18 cellular contexts compared by ENCODE assay signal in genomic region chr2:236644067-236644466, GRCh38.
DNase-seq lines count a peak whose midpoint lies in the region; ATAC-seq and TF ChIP-seq lines count a peak whose summit lies in the region.
"Had no signal": no experiment of that assay in that cellular context is flagged by ENCODE, and none has a peak within 500 bp of the region (broad histone marks: within the 10 kb centered on the region; RNA-seq: fewer than 3 reads in every experiment).

No MANE protein-coding gene starts in this region.

- H3K36me3 ChIP-seq in suprapubic skin: no peaks in the 10 kb centered on the region
- no peaks in the 10 kb centered on the region for H3K36me3 ChIP-seq in CD8-positive, alpha-beta memory T cell (ENCODE audit: insufficient read depth, low read length)

- no peak overlapping the region for H3K27ac ChIP-seq in suprapubic skin
- H3K27ac ChIP-seq in CD8-positive, alpha-beta memory T cell (ENCODE audit: low read depth, low read length): no peak overlapping the region
- H3K27ac ChIP-seq: C4-2B had no signal

- no peak for TF ChIP-seq CTCF in suprapubic skin (IDR thresholded peaks at IDR 0.05)

- no peak overlapping the region for H3K27ac Mint-ChIP-seq in CD8-positive, alpha-beta memory T cell
- no peak overlapping the region for H3K27ac Mint-ChIP-seq in activated T-helper 1 cell treated with anti-CD3 and anti-CD28 coated beads, Interleukin-12 subunit alpha, Interleukin-12 subunit beta, Interleukin-2, Interleukin-4 antibody, amounts not matched to agents 30 ng/mL and 10 ng/mL and 1 ng/mL, durations not matched to agents 14 hours and 24 hours and 36 hours

- peaks cover 0 to 3% (median 0%) of the 10 kb centered on the region in 5 donors for H3K9me3 Mint-ChIP-seq in CD8-positive, alpha-beta memory T cell
- peaks cover 3% of the 10 kb centered on the region for H3K9me3 Mint-ChIP-seq in activated T-helper 1 cell treated with anti-CD3 and anti-CD28 coated beads, Interleukin-12 subunit alpha, Interleukin-12 subunit beta, Interleukin-2, Interleukin-4 antibody, amounts not matched to agents 30 ng/mL and 10 ng/mL and 1 ng/mL, durations not matched to agents 14 hours and 24 hours and 36 hours

- DNase-seq in cardiac septum (ENCODE audit: low spot score): peak; percentile 10
- DNase-seq in left cardiac atrium: no peak
- DNase-seq in islet precursor cell: peak; percentile 21
- DNase-seq in suprapubic skin (ENCODE audit: low spot score in 2 of 2): peak; percentile 2 to 31
- no peak for DNase-seq in CD8-positive, alpha-beta memory T cell
- no peak for DNase-seq in activated T-helper 1 cell treated with anti-CD3 and anti-CD28 coated beads, Interleukin-12 subunit alpha, Interleukin-12 subunit beta, Interleukin-2, Interleukin-4 antibody, amounts not matched to agents 30 ng/mL and 10 ng/mL and 1 ng/mL, durations not matched to agents 14 hours and 24 hours and 36 hours (ENCODE audit: low spot score)
- DNase-seq: 8988T, GOT3, HCEC 1CT, Karpas-422, NCI-H1417, NCI-H1694 treated with DMSO at 0.1 percent for 48 hours, NCI-H446, NCI-H526, OCI-M1, Right ventricle myocardium superior had no signal

- H3K27me3 Mint-ChIP-seq in CD8-positive, alpha-beta memory T cell: peaks cover 18 to 55% of the 10 kb centered on the region in 2 donors
- no peaks in the 10 kb centered on the region for H3K27me3 Mint-ChIP-seq in activated T-helper 1 cell treated with anti-CD3 and anti-CD28 coated beads, Interleukin-12 subunit alpha, Interleukin-12 subunit beta, Interleukin-2, Interleukin-4 antibody, amounts not matched to agents 30 ng/mL and 10 ng/mL and 1 ng/mL, durations not matched to agents 14 hours and 24 hours and 36 hours (ENCODE audit: insufficient read depth)

- no peaks in the 10 kb centered on the region for H3K4me1 Mint-ChIP-seq in CD8-positive, alpha-beta memory T cell
- no peaks in the 10 kb centered on the region for H3K4me1 Mint-ChIP-seq in activated T-helper 1 cell treated with anti-CD3 and anti-CD28 coated beads, Interleukin-12 subunit alpha, Interleukin-12 subunit beta, Interleukin-2, Interleukin-4 antibody, amounts not matched to agents 30 ng/mL and 10 ng/mL and 1 ng/mL, durations not matched to agents 14 hours and 24 hours and 36 hours (ENCODE audit: low read depth)

- CTCF ChIA-PET in CD8-positive, alpha-beta memory T cell (lab: Charles Lee): no interaction called here

- no peaks in the 10 kb centered on the region for H3K36me3 Mint-ChIP-seq in CD8-positive, alpha-beta memory T cell
- no peaks in the 10 kb centered on the region for H3K36me3 Mint-ChIP-seq in activated T-helper 1 cell treated with anti-CD3 and anti-CD28 coated beads, Interleukin-12 subunit alpha, Interleukin-12 subunit beta, Interleukin-2, Interleukin-4 antibody, amounts not matched to agents 30 ng/mL and 10 ng/mL and 1 ng/mL, durations not matched to agents 14 hours and 24 hours and 36 hours (ENCODE audit: low read depth)

- ATAC-seq in left cardiac atrium (no peak), HG02588 (IDR thresholded peaks at IDR 0.05; ENCODE audit: unreplicated experiment) (no peak)

- POLR2A ChIA-PET in CD8-positive, alpha-beta memory T cell (lab: Charles Lee): no interaction called here

- peaks cover 3% of the 10 kb centered on the region for H3K27me3 ChIP-seq in suprapubic skin
- H3K27me3 ChIP-seq in CD8-positive, alpha-beta memory T cell (ENCODE audit: insufficient read depth, low read length, poor library complexity, severe bottlenecking): no peaks in the 10 kb centered on the region

- H3K4me3 Mint-ChIP-seq in CD8-positive, alpha-beta memory T cell: no peak overlapping the region
- H3K4me3 Mint-ChIP-seq in activated T-helper 1 cell treated with anti-CD3 and anti-CD28 coated beads, Interleukin-12 subunit alpha, Interleukin-12 subunit beta, Interleukin-2, Interleukin-4 antibody, amounts not matched to agents 30 ng/mL and 10 ng/mL and 1 ng/mL, durations not matched to agents 14 hours and 24 hours and 36 hours: no peak overlapping the region

- TF ChIP-seq POLR2A in suprapubic skin (IDR thresholded peaks at IDR 0.05): no peak

- no peaks in the 10 kb centered on the region for H3K9me3 ChIP-seq in suprapubic skin
- no peaks in the 10 kb centered on the region for H3K9me3 ChIP-seq in CD8-positive, alpha-beta memory T cell (ENCODE audit: low read length)

- no peak for TF ChIP-seq EP300 in suprapubic skin (IDR thresholded peaks at IDR 0.05)

- H3K4me3 ChIP-seq in suprapubic skin: no peak overlapping the region
- no peak overlapping the region for H3K4me3 ChIP-seq in CD8-positive, alpha-beta memory T cell (ENCODE audit: low read length)

- intact Hi-C loops in cardiac septum (cut with DNase I) (no loop called here), left cardiac atrium (cut with DNase I) (no loop called here)
- intact Hi-C loops in activated T-helper 1 cell treated with anti-CD3 and anti-CD28 coated beads, Interleukin-12 subunit alpha, Interleukin-12 subunit beta, Interleukin-2, Interleukin-4 antibody, amounts not matched to agents 30 ng/mL and 10 ng/mL and 1 ng/mL, durations not matched to agents 14 hours and 24 hours and 36 hours (cut with micrococcal nuclease): no loop called here

- peaks cover 13% of the 10 kb centered on the region for H3K4me1 ChIP-seq in suprapubic skin
- no peaks in the 10 kb centered on the region for H3K4me1 ChIP-seq in CD8-positive, alpha-beta memory T cell (ENCODE audit: insufficient read depth, low read length)

Comparison
In these comparisons a context has a peak if more than half of its experiments do, and no peak if none do; other contexts are left out.
1. DNase-seq: peak in cardiac septum (single experiment), islet precursor cell (single experiment) and suprapubic skin (2 of 2); none in left cardiac atrium (single experiment), CD8-positive, alpha-beta memory T cell (0 of 5) and activated T-helper 1 cell treated with anti-CD3 and anti-CD28 coated beads, Interleukin-12 subunit alpha, Interleukin-12 subunit beta, Interleukin-2, Interleukin-4 antibody, amounts not matched to agents 30 ng/mL and 10 ng/mL and 1 ng/mL, durations not matched to agents 14 hours and 24 hours and 36 hours (single experiment).